In the genomic region with DNA sequence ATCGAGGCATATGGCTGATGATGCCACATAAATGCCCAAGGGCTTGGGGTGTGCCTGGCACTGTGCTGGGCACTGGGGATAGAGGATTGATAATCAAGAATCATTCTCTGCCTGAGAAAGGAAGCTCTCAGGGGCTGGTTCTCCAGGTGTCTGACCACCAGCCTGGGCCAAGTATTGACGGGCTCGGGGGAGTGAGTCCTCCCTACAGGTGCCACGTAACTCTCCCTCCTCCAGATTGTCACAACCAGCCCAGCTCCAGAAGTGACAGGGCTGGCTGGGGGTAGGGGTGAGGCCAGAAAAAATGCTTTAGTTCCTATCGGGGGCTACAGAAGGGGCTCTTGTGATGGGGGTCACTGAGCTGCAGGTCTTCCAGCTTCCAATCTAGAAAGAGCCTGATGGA, we compare ENCODE assay signal across 17 cellular contexts. TPM values are rescaled to one million over a fixed set of nuclear protein-coding genes. Genes with fewer than 3 reads are reported as not detected.
DNase-seq lines count a peak whose midpoint lies in the region; ATAC-seq and TF ChIP-seq lines count a peak whose summit lies in the region.
"Had no signal": no experiment of that assay in that cellular context is flagged by ENCODE, and none has a peak within 500 bp of the region (broad histone marks: within the 10 kb centered on the region; RNA-seq: fewer than 3 reads in every experiment).

No MANE protein-coding gene starts in this region.

- H3K36me3 ChIP-seq in right atrium auricular region (no peaks in the 10 kb centered on the region), muscle layer of colon (ENCODE audit: insufficient read depth, low read length) (no peaks in the 10 kb centered on the region), transverse colon (no peaks in the 10 kb centered on the region)
- H3K36me3 ChIP-seq: BLaER1 had no signal

- no peaks in the 10 kb centered on the region for H3K27me3 ChIP-seq in right atrium auricular region
- no peaks in the 10 kb centered on the region for H3K27me3 ChIP-seq in right cardiac atrium (ENCODE audit: control insufficient read depth, insufficient read depth)
- no peaks in the 10 kb centered on the region for H3K27me3 ChIP-seq in muscle layer of colon (ENCODE audit: control insufficient read depth in 1 of 2, insufficient read depth in 2 of 2, low read length in 2 of 2)
- H3K27me3 ChIP-seq in transverse colon: peaks cover 31% of the 10 kb centered on the region
- H3K27me3 ChIP-seq: BLaER1 had no signal

- H3K4me3 ChIP-seq in right atrium auricular region: no peak overlapping the region
- no peak overlapping the region for H3K4me3 ChIP-seq in right cardiac atrium (ENCODE audit: low read length)
- no peak overlapping the region for H3K4me3 ChIP-seq in muscle layer of colon (ENCODE audit: low read depth in 1 of 2, low read length in 2 of 2)
- H3K4me3 ChIP-seq in transverse colon: no peak overlapping the region
- H3K4me3 ChIP-seq: BLaER1 had no signal

- no peak for TF ChIP-seq POLR2A in transverse colon (IDR thresholded peaks at IDR 0.05)

- H3K27ac Mint-ChIP-seq in endothelial cell (ENCODE audit: unreplicated experiment): no peak overlapping the region
- H3K27ac Mint-ChIP-seq in chondrocyte (ENCODE audit: unreplicated experiment): no peak overlapping the region

- no peak for TF ChIP-seq EP300 in transverse colon (IDR thresholded peaks at IDR 0.05; ENCODE audit: low read depth)

- intact Hi-C loops in right cardiac atrium (cut with DNase I) (no loop called here), transverse colon (cut with DNase I; ENCODE audit: low total_unique reads) (no loop called here), left colon (cut with DNase I, micrococcal nuclease) (no loop called here)

- no peaks in the 10 kb centered on the region for H3K9me3 ChIP-seq in right atrium auricular region
- no peaks in the 10 kb centered on the region for H3K9me3 ChIP-seq in right cardiac atrium (ENCODE audit: control insufficient read depth, low read length)
- H3K9me3 ChIP-seq in muscle layer of colon (ENCODE audit: low read length): no peaks in the 10 kb centered on the region
- H3K9me3 ChIP-seq in transverse colon: no peaks in the 10 kb centered on the region
- H3K9me3 ChIP-seq: BLaER1 had no signal

- in situ Hi-C loops in transverse colon (cut with MboI; ENCODE audit: low pct_ligation_motif_present in 1 of 4, low pct_unique_long_range_greater_than_20kb in 1 of 4, low sequenced_read_pairs in 3 of 4): no loop called here

- ATAC-seq in right cardiac atrium: no peak
- ATAC-seq in left colon: no peak

- 81% methylated on average over 5 of the region's 5 CpGs for WGBS in right cardiac atrium
- WGBS in transverse colon (ENCODE audit: low coverage in 1 of 2), 2 donors: 84% methylated on average over 5 of the region's 5 CpGs; no CpG with 5 or more reads in 1 of the 2 donors

- H3K27me3 Mint-ChIP-seq in endothelial cell (ENCODE audit: unreplicated experiment): peaks cover 11% of the 10 kb centered on the region
- H3K27me3 Mint-ChIP-seq in chondrocyte (ENCODE audit: low read depth): peaks cover 12% of the 10 kb centered on the region

- peak overlapping the region; percentile 31 for H3K4me3 Mint-ChIP-seq in endothelial cell (ENCODE audit: unreplicated experiment)
- no peak overlapping the region for H3K4me3 Mint-ChIP-seq in chondrocyte (ENCODE audit: unreplicated experiment)
- H3K4me3 Mint-ChIP-seq: CD4-positive, alpha-beta memory T cell had no signal

- no peak overlapping the region for H3K9ac ChIP-seq in muscle layer of colon (ENCODE audit: low read length)
- H3K9ac ChIP-seq: BLaER1 had no signal

- H3K4me1 Mint-ChIP-seq in endothelial cell (ENCODE audit: unreplicated experiment): peaks cover 4% of the 10 kb centered on the region
- peaks cover 3% of the 10 kb centered on the region for H3K4me1 Mint-ChIP-seq in chondrocyte (ENCODE audit: low read depth)
- H3K4me1 Mint-ChIP-seq: CD4-positive, alpha-beta memory T cell had no signal

- H3K36me3 Mint-ChIP-seq in endothelial cell (ENCODE audit: low read depth, unreplicated experiment): no peaks in the 10 kb centered on the region
- H3K36me3 Mint-ChIP-seq in chondrocyte (ENCODE audit: low read depth): no peaks in the 10 kb centered on the region
- H3K36me3 Mint-ChIP-seq: CD4-positive, alpha-beta memory T cell had no signal

- H3K27ac ChIP-seq in right atrium auricular region: peak overlapping the region; percentile 68 to 76
- no peak overlapping the region for H3K27ac ChIP-seq in right cardiac atrium (ENCODE audit: low read length)
- peak overlapping the region; percentile 86 for H3K27ac ChIP-seq in muscle layer of colon (ENCODE audit: low read depth, low read length)
- H3K27ac ChIP-seq in transverse colon: peak overlapping the region; percentile 53 to 87 (median 60)
- H3K27ac ChIP-seq: BLaER1 had no signal

- TF ChIP-seq CTCF in right atrium auricular region (IDR thresholded peaks at IDR 0.05) (no peak), endothelial cell (IDR thresholded peaks at IDR 0.05; ENCODE audit: unreplicated experiment) (no peak), transverse colon (IDR thresholded peaks at IDR 0.05) (no peak), chondrocyte (IDR thresholded peaks at IDR 0.05) (no peak)

- H3K9me3 Mint-ChIP-seq in endothelial cell (ENCODE audit: unreplicated experiment) (no peaks in the 10 kb centered on the region), chondrocyte (ENCODE audit: low read depth) (no peaks in the 10 kb centered on the region)
- H3K9me3 Mint-ChIP-seq: CD4-positive, alpha-beta memory T cell had no signal

- DNase-seq in right atrium auricular region (ENCODE audit: low spot score) (no peak), right cardiac atrium (no peak), endothelial cell (ENCODE audit: low spot score) (no peak), transverse colon (no peak), left colon (no peak), NCI-H510A treated with DMSO at 0.1 percent for 48 hours (lab: John Stamatoyannopoulos, UW) (no peak), chondrocyte (ENCODE audit: low spot score) (no peak)
- DNase-seq: CD4-positive, alpha-beta memory T cell; DMS153; GDM1; KBM-7; NCI-H187; NCI-H2107; NCI-H524 treated with DMSO at 0.1 percent for 48 hours; RPMI8226 had no signal

- H3K4me1 ChIP-seq in right atrium auricular region (peaks cover 0 to 49% of the 10 kb centered on the region in 2 donors), right cardiac atrium (ENCODE audit: control insufficient read depth, insufficient read depth, low read length) (no peaks in the 10 kb centered on the region), muscle layer of colon (ENCODE audit: insufficient read depth, low read length) (peaks cover 59% of the 10 kb centered on the region), transverse colon (peaks cover 18 to 44% (median 22%) of the 10 kb centered on the region in 4 donors)

RNA-seq across cellular contexts. Expression of a gene that starts 10.7 kb away (rescaled TPM):
- total RNA-seq in right atrium auricular region (1 to 10 TPM; 1.6 to 3.6 TPM), right cardiac atrium (1 to 10 TPM in 3 of 4 donors, under 1 TPM in 1; 0.81 to 1.7 (median 1.6) TPM), endothelial cell (ENCODE audit: unreplicated experiment) (not detected), transverse colon (1 to 10 TPM in 2 of 4 donors, under 1 TPM in 1, not detected in 1; 0.55 to 6.8 (median 1.1) TPM), left colon (1 to 10 TPM in 1 of 2 donors, under 1 TPM in 1; 0.58 to 3.1 TPM), chondrocyte (1.6 to 2.8 TPM (median 2.0 TPM) in 3 replicates)
- 2.0 TPM for polyA plus RNA-seq in right cardiac atrium
- total RNA-seq: CD4-positive, alpha-beta memory T cell had no signal
- polyA plus RNA-seq: CD4-positive, alpha-beta memory T cell had no signal

RNA-seq across cellular contexts. Expression of a gene that starts 31.2 kb away (rescaled TPM):
- total RNA-seq in right atrium auricular region (under 1 TPM; 0.12 to 0.44 TPM), right cardiac atrium (1 to 10 TPM in 3 of 4 donors, under 1 TPM in 1; 0.08 to 1.4 (median 1.1) TPM), endothelial cell (ENCODE audit: unreplicated experiment) (7.1 TPM), transverse colon (1 to 10 TPM in 3 of 4 donors, under 1 TPM in 1; 0.82 to 7.6 (median 3.7) TPM), left colon (1 to 10 TPM; 3.0 to 8.8 TPM), chondrocyte (3.9 to 7.7 TPM (median 5.2 TPM) in 3 replicates)
- 0.25 TPM for polyA plus RNA-seq in right cardiac atrium
- total RNA-seq: CD4-positive, alpha-beta memory T cell had no signal
- polyA plus RNA-seq: CD4-positive, alpha-beta memory T cell had no signal
